ENCODE assay signal across 20 cellular contexts in the genomic region with DNA sequence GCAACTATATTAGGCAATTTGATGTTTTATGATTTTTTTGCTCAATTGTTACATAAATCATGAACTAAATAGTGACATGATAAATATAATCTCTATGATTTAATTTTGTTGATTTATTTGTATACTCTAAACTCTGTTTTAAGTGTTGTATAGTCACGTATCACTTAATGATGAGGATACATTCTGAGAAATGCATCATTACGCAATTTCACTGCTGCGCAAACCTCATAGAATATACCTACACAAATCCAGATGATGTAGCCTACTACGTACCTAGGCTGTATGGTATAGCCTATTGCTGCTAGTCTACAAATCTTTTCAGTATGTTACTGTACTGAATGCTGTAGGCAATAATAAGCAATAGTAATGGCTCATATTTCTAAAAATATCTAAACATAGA.
A peak's percentile ranks its signal among the peaks of the same experiment; 100 is the strongest.
DNase-seq lines count a peak whose midpoint lies in the region; ATAC-seq, FAIRE-seq and TF ChIP-seq lines count a peak whose summit lies in the region.
"Had no signal": no experiment of that assay in that cellular context is flagged by ENCODE, and none has a peak within 500 bp of the region (broad histone marks: within the 10 kb centered on the region; RNA-seq: fewer than 3 reads in every experiment).

No MANE protein-coding gene starts in this region.

- H4K20me1 ChIP-seq in HepG2 (ENCODE audit: insufficient read depth, low read length) = no peaks in the 10 kb centered on the region
- H4K20me1 ChIP-seq: BLaER1 treated with 17β-estradiol and CSF1 and Interleukin-3, amounts not matched to agents 10 nM and 100 nM had no signal

- CTCF ChIA-PET in HepG2 (lab: Yijun Ruan, JAX; ENCODE audit: low intra/inter-chr PET ratio, low total read pairs) = no interaction called here

- no peak for ATAC-seq in HepG2
- ATAC-seq in right lobe of liver = no peak
- ATAC-seq in HG03354 (IDR thresholded peaks at IDR 0.05; ENCODE audit: poor library complexity, severe bottlenecking, unreplicated experiment) = no peak
- ATAC-seq: A549; CD8-positive, alpha-beta T cell had no signal

- WGBS in HepG2 (ENCODE audit: low lambda C conversion rate) = 27% methylated on average over 4 of the region's 4 CpGs
- WGBS in right lobe of liver (ENCODE audit: insufficient coverage, low coverage, low lambda C conversion rate, missing lambda C conversion rate) = 51% methylated on average over 4 of the region's 4 CpGs

- TF ChIP-seq EP300 in HepG2 (IDR thresholded peaks at IDR 0.05; ENCODE audit: low read depth in 2 of 2, low read length in 2 of 2) (no peak), HepG2 (CRISPR knock-in tag; IDR thresholded peaks at IDR 0.05; ENCODE audit: borderline replicate concordance) (no peak), Ishikawa (IDR thresholded peaks at IDR 0.05; ENCODE audit: borderline replicate concordance) (no peak)

- no peak for FAIRE-seq in HepG2 (lab: Jason Lieb, UNC)
- FAIRE-seq: A549, G401.6, GM12891, GM19239 had no signal

- BruUV-seq in HepG2 (replicated peaks; lab: Mats Ljungman, UMichigan) = no TSS peak

- POLR2A ChIA-PET in HepG2 (lab: Yijun Ruan, JAX) = no interaction called here

- H3K27ac ChIP-seq in HepG2 (ENCODE audit: extremely low read length, insufficient read depth, low read length) = no peak overlapping the region
- no peak overlapping the region for H3K27ac ChIP-seq in right lobe of liver
- H3K27ac ChIP-seq: 22Rv1; A549; BLaER1 treated with 17β-estradiol and CSF1 and Interleukin-3, amounts not matched to agents 10 nM and 100 nM; C4-2B had no signal

- no peaks in the 10 kb centered on the region for H3K4me1 ChIP-seq in HepG2 (ENCODE audit: insufficient read depth, low read length)
- no peaks in the 10 kb centered on the region for H3K4me1 ChIP-seq in right lobe of liver
- H3K4me1 ChIP-seq: A549 had no signal

- H3K27me3 ChIP-seq in HepG2 (ENCODE audit: control insufficient read depth in 1 of 2, insufficient read depth in 2 of 2, low read length in 2 of 2) = no peaks in the 10 kb centered on the region
- H3K27me3 ChIP-seq in right lobe of liver = no peaks in the 10 kb centered on the region
- H3K27me3 ChIP-seq: BLaER1 treated with 17β-estradiol and CSF1 and Interleukin-3, amounts not matched to agents 10 nM and 100 nM had no signal

- H3K9me3 ChIP-seq in HepG2 (ENCODE audit: low read length) (no peaks in the 10 kb centered on the region), right lobe of liver (no peaks in the 10 kb centered on the region)
- H3K9me3 ChIP-seq: A549; BLaER1 treated with 17β-estradiol and CSF1 and Interleukin-3, amounts not matched to agents 10 nM and 100 nM; Caco-2 had no signal

- no peaks in the 10 kb centered on the region for H3K4me1 Mint-ChIP-seq in glutamatergic neuron (ENCODE audit: low read depth, unreplicated experiment)
- H3K4me1 Mint-ChIP-seq: B cell had no signal

- no peak for DNase-seq in HepG2 (ENCODE audit: low spot score)
- no peak for DNase-seq in right lobe of liver
- DNase-seq in glutamatergic neuron = no peak
- DNase-seq: AML-193; Caco-2; Calu3; CD4-positive, alpha-beta T cell; CD8-positive, alpha-beta T cell; DMS79 treated with DMSO at 0.1 percent for 48 hours; GF-D8 had no signal

- no peaks in the 10 kb centered on the region for H3K27me3 Mint-ChIP-seq in glutamatergic neuron (ENCODE audit: unreplicated experiment)
- H3K27me3 Mint-ChIP-seq: B cell; CD4-positive, alpha-beta T cell had no signal

- H3K9ac ChIP-seq in HepG2 (ENCODE audit: insufficient read depth, low read depth, low read length) = no peak overlapping the region
- H3K9ac ChIP-seq: BLaER1 treated with 17β-estradiol and CSF1 and Interleukin-3, amounts not matched to agents 10 nM and 100 nM had no signal

- H3K9me3 Mint-ChIP-seq in glutamatergic neuron (ENCODE audit: unreplicated experiment) = no peaks in the 10 kb centered on the region

- TF ChIP-seq RAD21 in HepG2 (CRISPR knock-in tag; IDR thresholded peaks at IDR 0.05) = no peak
- TF ChIP-seq RAD21 in Ishikawa (IDR thresholded peaks at IDR 0.05; ENCODE audit: low read depth) = no peak

- H3K79me2 ChIP-seq in HepG2 (ENCODE audit: insufficient read depth, low read length) = no peaks in the 10 kb centered on the region

- H3K4me2 ChIP-seq in HepG2 (ENCODE audit: low read depth, low read length) = no peak overlapping the region
- H3K4me2 ChIP-seq: A549 had no signal

- in situ Hi-C loops in HepG2 (cut with HindIII; ENCODE audit: extremely low pct_ligation_motif_present, low pct_unique_long_range_greater_than_20kb) = no loop called here

- H3K4me3 Mint-ChIP-seq in glutamatergic neuron (ENCODE audit: unreplicated experiment) = no peak overlapping the region
- H3K4me3 Mint-ChIP-seq: B cell; CD4-positive, alpha-beta T cell; CD8-positive, alpha-beta T cell had no signal

- no peak overlapping the region for H3K27ac Mint-ChIP-seq in glutamatergic neuron (ENCODE audit: unreplicated experiment)
- H3K27ac Mint-ChIP-seq: B cell; CD4-positive, alpha-beta T cell; CD8-positive, alpha-beta T cell had no signal

- intact Hi-C loops in HepG2 (cut with micrococcal nuclease; ENCODE audit: unreplicated experiment) = no loop called here
- intact Hi-C loops in right lobe of liver (cut with DNase I) = no loop called here

- TF ChIP-seq CTCF in HepG2 (CRISPR knock-in tag; IDR thresholded peaks at IDR 0.05) = no peak
- TF ChIP-seq CTCF in right lobe of liver (IDR thresholded peaks at IDR 0.05) = no peak
- TF ChIP-seq CTCF in glutamatergic neuron (IDR thresholded peaks at IDR 0.05; ENCODE audit: partially characterized antibody, unreplicated experiment) = no peak

- H3K36me3 ChIP-seq in HepG2 (replicated peaks in 1 of 2; ENCODE audit: control insufficient read depth in 1 of 2, insufficient read depth in 2 of 2, low read length in 2 of 2) = no peaks in the 10 kb centered on the region
- H3K36me3 ChIP-seq in right lobe of liver = no peaks in the 10 kb centered on the region
- H3K36me3 ChIP-seq: BLaER1 treated with 17β-estradiol and CSF1 and Interleukin-3, amounts not matched to agents 10 nM and 100 nM had no signal

- H3K4me3 ChIP-seq in HepG2 (replicated peaks in 1 of 3; ENCODE audit: insufficient read depth in 1 of 3, low read depth in 2 of 3, low read length in 3 of 3) (no peak overlapping the region), right lobe of liver (no peak overlapping the region)
- H3K4me3 ChIP-seq: A549; BLaER1 treated with 17β-estradiol and CSF1 and Interleukin-3, amounts not matched to agents 10 nM and 100 nM had no signal

- TF ChIP-seq POLR2A in HepG2 (IDR thresholded peaks at IDR 0.05; ENCODE audit: insufficient read depth in 1 of 2, low read depth in 2 of 2, low read length in 2 of 2) (no peak), right lobe of liver (IDR thresholded peaks at IDR 0.05) (no peak)

- no peaks in the 10 kb centered on the region for H3K36me3 Mint-ChIP-seq in glutamatergic neuron (ENCODE audit: unreplicated experiment)
- H3K36me3 Mint-ChIP-seq: CD8-positive, alpha-beta T cell had no signal

- H2AFZ ChIP-seq in HepG2 (ENCODE audit: low read length) = no peak overlapping the region

TF ChIP-seq in HepG2, 621 proteins besides CTCF, POLR2A, EP300 and RAD21:
- TF ChIP-seq, protein P1, sequence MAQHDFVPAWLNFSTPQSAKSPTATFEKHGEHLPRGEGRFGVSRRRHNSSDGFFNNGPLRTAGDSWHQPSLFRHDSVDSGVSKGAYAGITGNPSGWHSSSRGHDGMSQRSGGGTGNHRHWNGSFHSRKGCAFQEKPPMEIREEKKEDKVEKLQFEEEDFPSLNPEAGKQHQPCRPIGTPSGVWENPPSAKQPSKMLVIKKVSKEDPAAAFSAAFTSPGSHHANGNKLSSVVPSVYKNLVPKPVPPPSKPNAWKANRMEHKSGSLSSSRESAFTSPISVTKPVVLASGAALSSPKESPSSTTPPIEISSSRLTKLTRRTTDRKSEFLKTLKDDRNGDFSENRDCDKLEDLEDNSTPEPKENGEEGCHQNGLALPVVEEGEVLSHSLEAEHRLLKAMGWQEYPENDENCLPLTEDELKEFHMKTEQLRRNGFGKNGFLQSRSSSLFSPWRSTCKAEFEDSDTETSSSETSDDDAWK (CRISPR knock-in tag; IDR thresholded peaks at IDR 0.05) = no peak
- TF ChIP-seq CBX1 (IDR thresholded peaks at IDR 0.05; ENCODE audit: low read depth) (no peak), ZNF670 (CRISPR knock-in tag; IDR thresholded peaks at IDR 0.05; ENCODE audit: borderline replicate concordance) (no peak), CEBPB (IDR thresholded peaks at IDR 0.05; ENCODE audit: borderline replicate concordance, low read depth, low read length) (peak; percentile 32; the same call in 1 of the 2 replicates), AHR (CRISPR knock-in tag; IDR thresholded peaks at IDR 0.05) (no peak)
TF ChIP-seq in HepG2: peak in this region for 1.

TF ChIP-seq in Ishikawa, 13 proteins besides CTCF, POLR2A, EP300 and RAD21:
- TF ChIP-seq CREB1 (IDR thresholded peaks at IDR 0.05; ENCODE audit: low read depth) (no peak), CEBPB (IDR thresholded peaks at IDR 0.05) (peak; percentile 39; the same call in 1 of the 2 replicates)
